12 cellular contexts compared by ENCODE assay signal in the genomic region with DNA sequence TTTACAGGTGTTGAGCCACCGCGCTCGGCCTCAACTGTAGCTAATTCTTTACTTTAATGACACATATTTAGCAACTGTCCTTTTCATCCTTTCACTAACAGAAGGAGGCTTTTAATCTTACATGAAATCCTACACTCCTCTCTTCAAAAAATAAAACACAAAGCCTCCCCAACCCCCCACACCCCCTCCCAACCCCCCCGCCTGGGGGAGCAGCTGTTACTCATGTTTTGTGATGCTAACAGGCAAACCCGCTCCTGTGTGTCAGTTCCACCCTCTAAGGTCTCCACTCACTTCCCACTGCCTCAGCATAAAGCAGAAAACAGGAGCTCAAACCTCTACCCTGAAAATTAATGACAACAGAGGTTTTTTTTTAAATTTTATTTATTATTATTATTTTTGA.
A peak's percentile ranks its signal among the peaks of the same experiment; 100 is the strongest.
DNase-seq lines count a peak whose midpoint lies in the region; ATAC-seq and TF ChIP-seq lines count a peak whose summit lies in the region.
"Had no signal": no experiment of that assay in that cellular context is flagged by ENCODE, and none has a peak within 500 bp of the region (broad histone marks: within the 10 kb centered on the region; RNA-seq: fewer than 3 reads in every experiment).

No MANE protein-coding gene starts in this region.

- peak; percentile 71 for DNase-seq in DMS 273 (lab: John Stamatoyannopoulos, UW; ENCODE audit: unreplicated experiment)
- DNase-seq in DMS 273 treated with DMSO at 0.1 percent for 48 hours (lab: John Stamatoyannopoulos, UW), result no peak
- DNase-seq in activated naive CD8-positive, alpha-beta T cell treated with anti-CD3 and anti-CD28 coated beads, Interleukin-2, amount 50 U/mL, for 16 hours (ENCODE audit: low read depth, low spot score), result peak; percentile 27
- DNase-seq in stimulated activated CD4-positive, alpha-beta T cell treated with anti-CD3 and anti-CD28 coated beads, TNF-alpha, amount 100 ng/mL, for 1 hour (ENCODE audit: low read depth in 3 of 3, low spot score in 1 of 3), result peak in 2 of 3 donors; percentile 9 to 42
- no peak for DNase-seq in GM10266 (ENCODE audit: extremely low spot score)
- DNase-seq: aorta, mammary epithelial cell, NCI-H2029 treated with DMSO at 0.1 percent for 48 hours had no signal

- no peak overlapping the region for H2AFZ ChIP-seq in SU-DHL-6 (ENCODE audit: low read depth, low read length, severe bottlenecking)

- H3K9me3 ChIP-seq in SU-DHL-6 (ENCODE audit: insufficient read depth, low read length), result no peaks in the 10 kb centered on the region

- H3F3A ChIP-seq in SU-DHL-6 (ENCODE audit: insufficient read depth), result peaks cover 86% of the 10 kb centered on the region

- peak overlapping the region; percentile 43 for H3K9ac ChIP-seq in SU-DHL-6 (ENCODE audit: low read length)

- no peak for ATAC-seq in GM19035 (IDR thresholded peaks at IDR 0.05; ENCODE audit: unreplicated experiment)
- no peak for ATAC-seq in HG02610 (IDR thresholded peaks at IDR 0.05; ENCODE audit: unreplicated experiment)

- H3K4me3 ChIP-seq in SU-DHL-6 (ENCODE audit: insufficient read depth, low read length, poor library complexity, severe bottlenecking), result no peak overlapping the region

- H3K9me2 ChIP-seq in SU-DHL-6 (replicated peaks; ENCODE audit: insufficient read depth, low read length), result no peaks in the 10 kb centered on the region

- TF ChIP-seq CTCF in SU-DHL-6 (IDR thresholded peaks at IDR 0.05; ENCODE audit: insufficient read depth, low read length, poor library complexity, severe bottlenecking), result no peak
- no peak for TF ChIP-seq CTCF in GM10266 (IDR thresholded peaks at IDR 0.05; ENCODE audit: control insufficient read depth, insufficient read depth, low read depth, missing control alignments)

- H3K79me2 ChIP-seq in SU-DHL-6 (ENCODE audit: insufficient read depth, low read length), result peaks cover 92% of the 10 kb centered on the region

- H3K4me2 ChIP-seq in SU-DHL-6 (ENCODE audit: low read depth, low read length, poor library complexity, severe bottlenecking), result peak overlapping the region; percentile 100

- peaks cover 4% of the 10 kb centered on the region; the same call in 1 of the 2 replicates for H4K20me1 ChIP-seq in SU-DHL-6 (ENCODE audit: low read depth, low read length)

- H3K27me3 ChIP-seq in SU-DHL-6 (ENCODE audit: low read length), result no peaks in the 10 kb centered on the region

- H3K36me3 ChIP-seq in SU-DHL-6 (ENCODE audit: low read length), result no peaks in the 10 kb centered on the region

- peak overlapping the region; percentile 99 for H3K27ac ChIP-seq in SU-DHL-6 (ENCODE audit: low read depth, low read length)
- H3K27ac ChIP-seq: 22Rv1 had no signal

Comparison
In these comparisons a context has a peak if more than half of its experiments do, and no peak if none do; other contexts are left out.
1. DNase-seq: peak in DMS 273 (single experiment), activated naive CD8-positive, alpha-beta T cell treated with anti-CD3 and anti-CD28 coated beads, Interleukin-2, amount 50 U/mL, for 16 hours (single experiment) and stimulated activated CD4-positive, alpha-beta T cell treated with anti-CD3 and anti-CD28 coated beads, TNF-alpha, amount 100 ng/mL, for 1 hour (2 of 3); none in DMS 273 treated with DMSO at 0.1 percent for 48 hours (single experiment) and GM10266 (single experiment).